Comparison of ENCODE assay signal across 17 cellular contexts in genomic region chr9:100170085-100170484, GRCh38.
DNase-seq lines count a peak whose midpoint lies in the region; ATAC-seq and TF ChIP-seq lines count a peak whose summit lies in the region.
"Had no signal": no experiment of that assay in that cellular context is flagged by ENCODE, and none has a peak within 500 bp of the region (broad histone marks: within the 10 kb centered on the region; RNA-seq: fewer than 3 reads in every experiment).

No MANE protein-coding gene starts in this region.

- POLR2A ChIA-PET in MCF 10A (lab: Yijun Ruan, JAX): interaction anchor here (0.6 kb wide), 1 partner anchor 1820 kb away, joined by 3 read pairs; no protein-coding TSS in a partner anchor

- H3K36me3 ChIP-seq in breast epithelium: no peaks in the 10 kb centered on the region
- H3K36me3 ChIP-seq in brain microvascular endothelial cell (replicated peaks): no peaks in the 10 kb centered on the region

- no peaks in the 10 kb centered on the region for H3K27me3 ChIP-seq in breast epithelium
- no peaks in the 10 kb centered on the region for H3K27me3 ChIP-seq in brain microvascular endothelial cell (replicated peaks)
- H3K27me3 ChIP-seq: BLaER1 treated with 17β-estradiol and CSF1 and Interleukin-3, amounts not matched to agents 10 nM and 100 nM had no signal

- CTCF ChIA-PET in MCF 10A (lab: Yijun Ruan, JAX): interaction anchor here (0.6 to 1.0 kb wide), 2 partner anchors 141 to 825 kb away, joined by 3 to 4 read pairs; no protein-coding TSS in a partner anchor

- H3K27ac ChIP-seq in breast epithelium (no peak overlapping the region), brain microvascular endothelial cell (peak overlapping the region; percentile 7)
- H3K27ac ChIP-seq: 22Rv1; BLaER1 treated with 17β-estradiol and CSF1 and Interleukin-3, amounts not matched to agents 10 nM and 100 nM had no signal

- peaks cover 0 to 14% of the 10 kb centered on the region in 2 donors for H3K9me3 ChIP-seq in breast epithelium

- DNase-seq in MCF 10A (ENCODE audit: unreplicated experiment) (peak; percentile 3), breast epithelium (ENCODE audit: low spot score in 2 of 2) (no peak), brain microvascular endothelial cell (peak; percentile 28), fibroblast of the aortic adventitia (ENCODE audit: low read depth) (peak; percentile 7), erythroblast (lab: John Stamatoyannopoulos, UW) (no peak), iPS-NIHi11 (ENCODE audit: low spot score) (no peak), DMS79 treated with DMSO at 0.1 percent for 48 hours (lab: John Stamatoyannopoulos, UW) (no peak)
- DNase-seq: COR-L47, NCI-H1092 treated with DMSO at 0.1 percent for 48 hours, NCI-H1694, NCI-H345, NCI-H69, SHP77 had no signal

- no TSS peak for BruUV-seq in MCF 10A (replicated peaks; lab: Mats Ljungman, UMichigan)

- no peaks in the 10 kb centered on the region for H3K27me3 Mint-ChIP-seq in MCF 10A (ENCODE audit: insufficient read depth, unreplicated experiment)

- in situ Hi-C loops in brain microvascular endothelial cell (cut with HindIII; ENCODE audit: low pct_ligation_motif_present, low sequenced_read_pairs): no loop called here

- peaks cover 7% of the 10 kb centered on the region for H3K36me3 Mint-ChIP-seq in MCF 10A (ENCODE audit: insufficient read depth, unreplicated experiment)

- no peak for TF ChIP-seq POLR2A in breast epithelium (IDR thresholded peaks at IDR 0.05)
- no peak for TF ChIP-seq POLR2A in erythroblast (IDR thresholded peaks at IDR 0.05; ENCODE audit: low read length)

- H3K4me3 ChIP-seq in breast epithelium: no peak overlapping the region
- no peak overlapping the region for H3K4me3 ChIP-seq in brain microvascular endothelial cell (ENCODE audit: low read depth, low read length)
- H3K4me3 ChIP-seq in fibroblast of the aortic adventitia (ENCODE audit: low read depth, low read length): no peak overlapping the region
- H3K4me3 ChIP-seq: BLaER1 treated with 17β-estradiol and CSF1 and Interleukin-3, amounts not matched to agents 10 nM and 100 nM had no signal

- no peak overlapping the region for H3K27ac Mint-ChIP-seq in MCF 10A (ENCODE audit: low read depth, unreplicated experiment)

- ATAC-seq in GM19324 (IDR thresholded peaks at IDR 0.05; ENCODE audit: low FRiP score, unreplicated experiment): no peak
- ATAC-seq: HCT116 had no signal

- H3K9me3 Mint-ChIP-seq in MCF 10A (ENCODE audit: unreplicated experiment): no peaks in the 10 kb centered on the region

- no peak for TF ChIP-seq CTCF in MCF 10A (IDR thresholded peaks at IDR 0.05; ENCODE audit: unreplicated experiment)
- no peak for TF ChIP-seq CTCF in breast epithelium (IDR thresholded peaks at IDR 0.05)
- no peak for TF ChIP-seq CTCF in brain microvascular endothelial cell (IDR thresholded peaks at IDR 0.05; ENCODE audit: low read depth, low read length, missing control alignments)
- no peak for TF ChIP-seq CTCF in fibroblast of the aortic adventitia (IDR thresholded peaks at IDR 0.05; ENCODE audit: insufficient read depth, low read length)

- intact Hi-C loops in MCF 10A (cut with micrococcal nuclease): no loop called here
- intact Hi-C loops in breast epithelium (cut with DNase I; ENCODE audit: low total_unique reads): no loop called here

- no peaks in the 10 kb centered on the region for H3K4me1 Mint-ChIP-seq in MCF 10A (ENCODE audit: insufficient read depth, unreplicated experiment)

- H3K4me3 Mint-ChIP-seq in MCF 10A (ENCODE audit: unreplicated experiment): no peak overlapping the region

- no peaks in the 10 kb centered on the region for H3K4me1 ChIP-seq in breast epithelium
- H3K4me1 ChIP-seq: BLaER1 treated with 17β-estradiol and CSF1 and Interleukin-3, amounts not matched to agents 10 nM and 100 nM had no signal

Comparison
In these comparisons a context has a peak if more than half of its experiments do, and no peak if none do; other contexts are left out.
1. DNase-seq: peak in MCF 10A (single experiment), brain microvascular endothelial cell (single experiment) and fibroblast of the aortic adventitia (single experiment); none in breast epithelium (0 of 2), erythroblast (0 of 2), iPS-NIHi11 (single experiment) and DMS79 treated with DMSO at 0.1 percent for 48 hours (single experiment).